Comparison of ENCODE assay signal across 1 cellular context in the genomic region with DNA sequence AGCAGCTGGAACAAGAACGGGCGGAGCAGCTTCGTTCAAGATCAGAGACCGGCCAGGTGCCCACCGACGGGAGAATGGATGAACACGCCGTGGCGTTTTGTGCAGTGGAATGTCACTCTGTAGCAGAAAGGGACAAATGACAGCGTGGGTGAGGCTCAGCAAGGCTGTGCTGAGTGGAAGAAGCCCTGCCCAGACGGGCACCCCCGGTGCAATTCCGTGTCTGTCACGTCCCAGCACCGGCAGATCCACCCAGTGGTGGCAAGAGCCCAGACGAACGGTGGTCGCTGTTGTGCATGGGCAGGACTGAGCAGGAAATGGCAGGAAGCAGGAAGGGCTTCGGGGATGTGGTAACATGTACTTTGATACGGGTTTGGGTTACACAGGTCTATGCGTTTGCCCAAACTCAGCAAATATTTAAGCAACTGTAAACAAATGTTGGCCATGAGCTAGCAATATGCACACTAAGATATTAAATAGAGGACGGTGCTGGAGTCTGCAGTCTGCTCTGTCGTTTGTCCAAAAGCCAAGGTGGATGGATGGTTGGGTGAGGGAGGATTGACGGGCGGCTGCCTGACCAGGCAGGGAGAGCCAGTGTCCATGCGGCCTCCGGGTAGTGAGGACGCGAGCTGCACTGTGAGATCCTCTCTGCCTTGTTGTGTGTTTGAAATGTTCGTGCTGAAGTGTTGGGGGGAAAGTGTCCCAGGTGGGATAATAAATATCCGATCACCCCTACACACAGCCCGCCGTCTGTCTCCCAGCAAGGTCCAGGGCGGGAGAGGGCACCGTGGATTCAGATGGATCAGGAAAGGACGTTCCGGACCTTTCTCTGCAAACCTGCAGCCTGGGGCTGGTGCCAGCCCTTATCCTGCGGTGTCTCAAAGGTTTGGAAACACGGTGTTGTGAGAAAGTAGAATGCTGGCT.
TF ChIP-seq lines count a peak whose summit lies in the region.

No MANE protein-coding gene starts in this region.

TF ChIP-seq in HepG2, 621 proteins besides CTCF, POLR2A, EP300 and RAD21 (continued from another document and continues in another):
- TF ChIP-seq, protein P1, sequence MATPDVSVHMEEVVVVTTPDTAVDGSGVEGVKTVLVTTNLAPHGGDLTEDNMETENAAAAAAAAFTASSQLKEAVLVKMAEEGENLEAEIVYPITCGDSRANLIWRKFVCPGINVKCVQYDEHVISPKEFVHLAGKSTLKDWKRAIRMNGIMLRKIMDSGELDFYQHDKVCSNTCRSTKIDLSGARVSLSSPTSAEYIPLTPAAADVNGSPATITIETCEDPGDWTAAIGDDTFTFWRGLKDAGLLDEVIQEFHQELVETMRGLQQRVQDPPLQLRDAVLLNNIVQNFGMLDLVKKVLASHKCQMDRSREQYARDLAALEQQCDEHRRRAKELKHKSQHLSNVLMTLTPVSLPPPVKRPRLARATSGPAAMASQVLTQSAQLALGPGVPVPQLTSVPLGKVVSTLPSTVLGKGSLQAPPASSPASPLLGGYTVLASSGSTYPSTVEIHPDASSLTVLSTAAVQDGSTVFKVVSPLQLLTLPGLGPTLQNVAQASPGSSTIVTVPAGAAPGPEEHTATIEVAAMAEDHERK (CRISPR knock-in tag; IDR thresholded peaks at IDR 0.05; ENCODE audit: low read depth), result no peak
- TF ChIP-seq GZF1 (CRISPR knock-in tag; IDR thresholded peaks at IDR 0.05) (peak; percentile 40; the same call in 1 of the 2 replicates), ZNF24 (IDR thresholded peaks at IDR 0.05) (no peak), PHF21A (CRISPR knock-in tag; IDR thresholded peaks at IDR 0.05) (peak; percentile 87), LBX2 (CRISPR knock-in tag; IDR thresholded peaks at IDR 0.05; ENCODE audit: borderline replicate concordance) (no peak), KLF15 (CRISPR knock-in tag; IDR thresholded peaks at IDR 0.05; ENCODE audit: borderline replicate concordance) (no peak; the same call in 1 of the 2 replicates), ATF7 (IDR thresholded peaks at IDR 0.05) (no peak), ATF7 (CRISPR knock-in tag; IDR thresholded peaks at IDR 0.05) (no peak; the same call in 1 of the 2 replicates), ZNF607 (CRISPR knock-in tag; IDR thresholded peaks at IDR 0.05; ENCODE audit: borderline replicate concordance) (peak; percentile 75), ZSCAN30 (CRISPR knock-in tag; IDR thresholded peaks at IDR 0.05) (peak; percentile 90), ZNF781 (CRISPR knock-in tag; IDR thresholded peaks at IDR 0.05; ENCODE audit: borderline replicate concordance, not compliant biosample characterization) (no peak), ZNF879 (CRISPR knock-in tag; IDR thresholded peaks at IDR 0.05) (peak; percentile 65), XBP1 (CRISPR knock-in tag; IDR thresholded peaks at IDR 0.05) (no peak; the same call in 1 of the 2 replicates), ZNF737 (CRISPR knock-in tag; IDR thresholded peaks at IDR 0.05; ENCODE audit: borderline replicate concordance) (no peak; the same call in 1 of the 2 replicates), IRX3 (CRISPR knock-in tag; IDR thresholded peaks at IDR 0.05; ENCODE audit: borderline replicate concordance, low read depth) (0 out of 2 replicates have a peak, but pooled peaks have one; percentile 79), RARA (CRISPR knock-in tag; IDR thresholded peaks at IDR 0.05) (peak; percentile 88), SNAPC5 (CRISPR knock-in tag; IDR thresholded peaks at IDR 0.05; ENCODE audit: borderline replicate concordance) (peak; percentile 81; the same call in 1 of the 2 replicates), TAF1 (CRISPR knock-in tag; IDR thresholded peaks at IDR 0.05) (peak; percentile 73), ZNF441 (CRISPR knock-in tag; IDR thresholded peaks at IDR 0.05; ENCODE audit: borderline replicate concordance) (peak; percentile 84), PRDM4 (CRISPR knock-in tag; IDR thresholded peaks at IDR 0.05; ENCODE audit: borderline replicate concordance) (0 out of 2 replicates have a peak, but pooled peaks have one; percentile 25), SKI (IDR thresholded peaks at IDR 0.05; ENCODE audit: partially characterized antibody) (peak; percentile 85), ZNF292 (CRISPR knock-in tag; IDR thresholded peaks at IDR 0.05; ENCODE audit: borderline replicate concordance, low read depth) (peak; percentile 97), LCORL (IDR thresholded peaks at IDR 0.05) (peak; percentile 83), LCORL (CRISPR knock-in tag; IDR thresholded peaks at IDR 0.05) (peak; percentile 99), YEATS2 (CRISPR knock-in tag; IDR thresholded peaks at IDR 0.05; ENCODE audit: borderline replicate concordance) (no peak), FUBP1 (CRISPR knock-in tag; IDR thresholded peaks at IDR 0.05; ENCODE audit: borderline replicate concordance) (no peak)
- TF ChIP-seq, protein P2, sequence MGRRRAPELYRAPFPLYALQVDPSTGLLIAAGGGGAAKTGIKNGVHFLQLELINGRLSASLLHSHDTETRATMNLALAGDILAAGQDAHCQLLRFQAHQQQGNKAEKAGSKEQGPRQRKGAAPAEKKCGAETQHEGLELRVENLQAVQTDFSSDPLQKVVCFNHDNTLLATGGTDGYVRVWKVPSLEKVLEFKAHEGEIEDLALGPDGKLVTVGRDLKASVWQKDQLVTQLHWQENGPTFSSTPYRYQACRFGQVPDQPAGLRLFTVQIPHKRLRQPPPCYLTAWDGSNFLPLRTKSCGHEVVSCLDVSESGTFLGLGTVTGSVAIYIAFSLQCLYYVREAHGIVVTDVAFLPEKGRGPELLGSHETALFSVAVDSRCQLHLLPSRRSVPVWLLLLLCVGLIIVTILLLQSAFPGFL (CRISPR knock-in tag; IDR thresholded peaks at IDR 0.05), result no peak
- TF ChIP-seq, protein P3, sequence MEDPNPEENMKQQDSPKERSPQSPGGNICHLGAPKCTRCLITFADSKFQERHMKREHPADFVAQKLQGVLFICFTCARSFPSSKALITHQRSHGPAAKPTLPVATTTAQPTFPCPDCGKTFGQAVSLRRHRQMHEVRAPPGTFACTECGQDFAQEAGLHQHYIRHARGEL (CRISPR knock-in tag; IDR thresholded peaks at IDR 0.05), result no peak
- TF ChIP-seq, protein P4, sequence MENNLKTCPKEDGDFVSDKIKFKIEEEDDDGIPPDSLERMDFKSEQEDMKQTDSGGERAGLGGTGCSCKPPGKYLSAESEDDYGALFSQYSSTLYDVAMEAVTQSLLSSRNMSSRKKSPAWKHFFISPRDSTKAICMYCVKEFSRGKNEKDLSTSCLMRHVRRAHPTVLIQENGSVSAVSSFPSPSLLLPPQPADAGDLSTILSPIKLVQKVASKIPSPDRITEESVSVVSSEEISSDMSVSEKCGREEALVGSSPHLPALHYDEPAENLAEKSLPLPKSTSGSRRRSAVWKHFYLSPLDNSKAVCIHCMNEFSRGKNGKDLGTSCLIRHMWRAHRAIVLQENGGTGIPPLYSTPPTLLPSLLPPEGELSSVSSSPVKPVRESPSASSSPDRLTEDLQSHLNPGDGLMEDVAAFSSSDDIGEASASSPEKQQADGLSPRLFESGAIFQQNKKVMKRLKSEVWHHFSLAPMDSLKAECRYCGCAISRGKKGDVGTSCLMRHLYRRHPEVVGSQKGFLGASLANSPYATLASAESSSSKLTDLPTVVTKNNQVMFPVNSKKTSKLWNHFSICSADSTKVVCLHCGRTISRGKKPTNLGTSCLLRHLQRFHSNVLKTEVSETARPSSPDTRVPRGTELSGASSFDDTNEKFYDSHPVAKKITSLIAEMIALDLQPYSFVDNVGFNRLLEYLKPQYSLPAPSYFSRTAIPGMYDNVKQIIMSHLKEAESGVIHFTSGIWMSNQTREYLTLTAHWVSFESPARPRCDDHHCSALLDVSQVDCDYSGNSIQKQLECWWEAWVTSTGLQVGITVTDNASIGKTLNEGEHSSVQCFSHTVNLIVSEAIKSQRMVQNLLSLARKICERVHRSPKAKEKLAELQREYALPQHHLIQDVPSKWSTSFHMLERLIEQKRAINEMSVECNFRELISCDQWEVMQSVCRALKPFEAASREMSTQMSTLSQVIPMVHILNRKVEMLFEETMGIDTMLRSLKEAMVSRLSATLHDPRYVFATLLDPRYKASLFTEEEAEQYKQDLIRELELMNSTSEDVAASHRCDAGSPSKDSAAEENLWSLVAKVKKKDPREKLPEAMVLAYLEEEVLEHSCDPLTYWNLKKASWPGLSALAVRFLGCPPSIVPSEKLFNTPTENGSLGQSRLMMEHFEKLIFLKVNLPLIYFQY (CRISPR knock-in tag; IDR thresholded peaks at IDR 0.05; ENCODE audit: borderline replicate concordance), result peak; percentile 75; the same call in 1 of the 2 replicates
- TF ChIP-seq, protein P5, sequence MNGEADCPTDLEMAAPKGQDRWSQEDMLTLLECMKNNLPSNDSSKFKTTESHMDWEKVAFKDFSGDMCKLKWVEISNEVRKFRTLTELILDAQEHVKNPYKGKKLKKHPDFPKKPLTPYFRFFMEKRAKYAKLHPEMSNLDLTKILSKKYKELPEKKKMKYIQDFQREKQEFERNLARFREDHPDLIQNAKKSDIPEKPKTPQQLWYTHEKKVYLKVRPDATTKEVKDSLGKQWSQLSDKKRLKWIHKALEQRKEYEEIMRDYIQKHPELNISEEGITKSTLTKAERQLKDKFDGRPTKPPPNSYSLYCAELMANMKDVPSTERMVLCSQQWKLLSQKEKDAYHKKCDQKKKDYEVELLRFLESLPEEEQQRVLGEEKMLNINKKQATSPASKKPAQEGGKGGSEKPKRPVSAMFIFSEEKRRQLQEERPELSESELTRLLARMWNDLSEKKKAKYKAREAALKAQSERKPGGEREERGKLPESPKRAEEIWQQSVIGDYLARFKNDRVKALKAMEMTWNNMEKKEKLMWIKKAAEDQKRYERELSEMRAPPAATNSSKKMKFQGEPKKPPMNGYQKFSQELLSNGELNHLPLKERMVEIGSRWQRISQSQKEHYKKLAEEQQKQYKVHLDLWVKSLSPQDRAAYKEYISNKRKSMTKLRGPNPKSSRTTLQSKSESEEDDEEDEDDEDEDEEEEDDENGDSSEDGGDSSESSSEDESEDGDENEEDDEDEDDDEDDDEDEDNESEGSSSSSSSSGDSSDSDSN (CRISPR knock-in tag; IDR thresholded peaks at IDR 0.05), result peak; percentile 78
- TF ChIP-seq, protein P6, sequence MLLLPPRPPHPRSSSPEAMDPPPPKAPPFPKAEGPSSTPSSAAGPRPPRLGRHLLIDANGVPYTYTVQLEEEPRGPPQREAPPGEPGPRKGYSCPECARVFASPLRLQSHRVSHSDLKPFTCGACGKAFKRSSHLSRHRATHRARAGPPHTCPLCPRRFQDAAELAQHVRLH (CRISPR knock-in tag; IDR thresholded peaks at IDR 0.05; ENCODE audit: borderline replicate concordance, low read depth), result peak; percentile 84; the same call in 1 of the 2 replicates
- TF ChIP-seq, protein P7, sequence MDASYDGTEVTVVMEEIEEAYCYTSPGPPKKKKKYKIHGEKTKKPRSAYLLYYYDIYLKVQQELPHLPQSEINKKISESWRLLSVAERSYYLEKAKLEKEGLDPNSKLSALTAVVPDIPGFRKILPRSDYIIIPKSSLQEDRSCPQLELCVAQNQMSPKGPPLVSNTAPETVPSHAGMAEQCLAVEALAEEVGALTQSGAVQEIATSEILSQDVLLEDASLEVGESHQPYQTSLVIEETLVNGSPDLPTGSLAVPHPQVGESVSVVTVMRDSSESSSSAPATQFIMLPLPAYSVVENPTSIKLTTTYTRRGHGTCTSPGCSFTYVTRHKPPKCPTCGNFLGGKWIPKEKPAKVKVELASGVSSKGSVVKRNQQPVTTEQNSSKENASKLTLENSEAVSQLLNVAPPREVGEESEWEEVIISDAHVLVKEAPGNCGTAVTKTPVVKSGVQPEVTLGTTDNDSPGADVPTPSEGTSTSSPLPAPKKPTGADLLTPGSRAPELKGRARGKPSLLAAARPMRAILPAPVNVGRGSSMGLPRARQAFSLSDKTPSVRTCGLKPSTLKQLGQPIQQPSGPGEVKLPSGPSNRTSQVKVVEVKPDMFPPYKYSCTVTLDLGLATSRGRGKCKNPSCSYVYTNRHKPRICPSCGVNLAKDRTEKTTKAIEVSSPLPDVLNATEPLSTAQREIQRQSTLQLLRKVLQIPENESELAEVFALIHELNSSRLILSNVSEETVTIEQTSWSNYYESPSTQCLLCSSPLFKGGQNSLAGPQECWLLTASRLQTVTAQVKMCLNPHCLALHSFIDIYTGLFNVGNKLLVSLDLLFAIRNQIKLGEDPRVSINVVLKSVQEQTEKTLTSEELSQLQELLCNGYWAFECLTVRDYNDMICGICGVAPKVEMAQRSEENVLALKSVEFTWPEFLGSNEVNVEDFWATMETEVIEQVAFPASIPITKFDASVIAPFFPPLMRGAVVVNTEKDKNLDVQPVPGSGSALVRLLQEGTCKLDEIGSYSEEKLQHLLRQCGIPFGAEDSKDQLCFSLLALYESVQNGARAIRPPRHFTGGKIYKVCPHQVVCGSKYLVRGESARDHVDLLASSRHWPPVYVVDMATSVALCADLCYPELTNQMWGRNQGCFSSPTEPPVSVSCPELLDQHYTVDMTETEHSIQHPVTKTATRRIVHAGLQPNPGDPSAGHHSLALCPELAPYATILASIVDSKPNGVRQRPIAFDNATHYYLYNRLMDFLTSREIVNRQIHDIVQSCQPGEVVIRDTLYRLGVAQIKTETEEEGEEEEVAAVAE (CRISPR knock-in tag; IDR thresholded peaks at IDR 0.05; ENCODE audit: borderline replicate concordance), result peak; percentile 84
